19 cellular contexts compared by ENCODE assay signal in the genomic region with DNA sequence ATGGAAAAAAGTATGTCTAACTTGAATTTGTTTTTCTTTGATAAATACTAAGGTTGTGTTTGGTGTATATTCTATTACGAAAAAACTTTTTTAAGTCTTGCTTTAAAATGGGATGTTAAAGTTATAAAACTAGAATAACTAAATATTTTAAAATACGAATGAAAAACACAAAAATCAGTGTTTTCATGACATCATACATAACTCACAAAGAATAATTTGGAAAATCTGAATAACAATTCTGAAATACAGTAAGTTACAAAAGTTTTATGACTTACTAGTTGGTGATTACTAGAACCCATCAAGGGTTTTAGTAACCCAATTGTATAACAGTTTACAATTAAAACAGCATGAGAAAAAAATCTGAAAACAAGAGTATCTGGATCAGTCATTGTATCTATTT.
"Had no signal": no experiment of that assay in that cellular context is flagged by ENCODE, and none has a peak within 500 bp of the region (broad histone marks: within the 10 kb centered on the region; RNA-seq: fewer than 3 reads in every experiment).

No MANE protein-coding gene starts in this region.

- H3K36me3 ChIP-seq: MG63 had no signal

- DNase-seq: IMR-90, Karpas-422, KG1, MG63, NCI-H1092, NCI-H1105 treated with DMSO at 0.1 percent for 48 hours, NCI-H1417 treated with DMSO at 0.1 percent for 48 hours, NCI-H146, NCI-H1694 treated with DMSO at 0.1 percent for 48 hours, NCI-H1930, NCI-H2081, NCI-H2107, NCI-H2227 treated with DMSO at 0.1 percent for 48 hours, NCI-H524, NCI-H526 treated with DMSO at 0.1 percent for 48 hours, NCI-H774, SHP77 had no signal

- H3K27me3 ChIP-seq: MG63 had no signal

- H3K9me3 ChIP-seq: MG63 had no signal

- H3K27ac ChIP-seq: RWPE1 had no signal

- ATAC-seq: SK-N-SH treated with all-trans-retinoic acid at 6 μM for 48 hours had no signal

- H3K4me3 ChIP-seq: MG63 had no signal
